ENCODE assay signal across 8 cellular contexts in genomic region chr6:37168809-37169457, GRCh38. TPM values are rescaled to one million over a fixed set of nuclear protein-coding genes. Genes with fewer than 3 reads are reported as not detected.
DNase-seq lines count a peak whose midpoint lies in the region; ATAC-seq and TF ChIP-seq lines count a peak whose summit lies in the region.

No MANE protein-coding gene starts in this region.

- H4K5ac ChIP-seq in H9 (ENCODE audit: insufficient read length, low read depth, low read length) = peak overlapping the region; percentile 78

- H3K4me3 ChIP-seq in RWPE2 (ENCODE audit: severe bottlenecking) (peak overlapping the region; percentile 44), choroid plexus epithelial cell (ENCODE audit: low read depth, low read length) (peak overlapping the region; percentile 57), right lobe of liver (peak overlapping the region; percentile 46 to 57 (median 56))

- no peak overlapping the region for H2AFZ ChIP-seq in H9 (ENCODE audit: low read length)

- peak overlapping the region; percentile 97 for H3K9ac ChIP-seq in H9 (ENCODE audit: extremely low read depth, insufficient read length, low read length)

- no peaks in the 10 kb centered on the region; the same call in 1 of the 2 replicates for H3K27me3 Mint-ChIP-seq in H9 (ENCODE audit: low read depth)

- H3K9me3 ChIP-seq in H9 (ENCODE audit: control insufficient read depth, low read depth, low read length) (no peaks in the 10 kb centered on the region), RWPE2 (ENCODE audit: severe bottlenecking) (no peaks in the 10 kb centered on the region), right lobe of liver (no peaks in the 10 kb centered on the region)

- peak overlapping the region; percentile 98 to 100 (median 100) for H3K27ac Mint-ChIP-seq in H9

- peaks cover 17% of the 10 kb centered on the region for H3K23me2 ChIP-seq in H9 (ENCODE audit: insufficient read length, low read depth, low read length, poor library complexity, severe bottlenecking)

- no CpG with 5 or more reads among the region's 24 CpGs for WGBS in H9 (ENCODE audit: extremely low coverage, insufficient read length, low lambda C conversion rate)
- WGBS in right lobe of liver (ENCODE audit: insufficient coverage, low coverage, low lambda C conversion rate, missing lambda C conversion rate) = 4% methylated on average over 14 of the region's 24 CpGs

- H3K14ac ChIP-seq in H9 (ENCODE audit: insufficient read depth, low read length) = peak overlapping the region; percentile 99

- TF ChIP-seq CTCF in H9 (conservative IDR thresholded peaks at IDR 0.05) (no peak), RWPE2 (IDR thresholded peaks at IDR 0.05; ENCODE audit: poor library complexity, severe bottlenecking) (no peak), choroid plexus epithelial cell (conservative IDR thresholded peaks at IDR 0.05; ENCODE audit: low read depth, low read length) (no peak), right lobe of liver (IDR thresholded peaks at IDR 0.05) (no peak)

- peak overlapping the region; percentile 84 for H3K4me2 ChIP-seq in H9 (ENCODE audit: insufficient read depth, insufficient read length, low read length)

- peak; percentile 84 for DNase-seq in AG20443 (ENCODE audit: low spot score)
- DNase-seq in H9 = no peak
- DNase-seq in RWPE2 (ENCODE audit: low spot score) = no peak
- DNase-seq in choroid plexus epithelial cell (ENCODE audit: low read depth) = peak; percentile 69
- no peak for DNase-seq in right lobe of liver
- DNase-seq in stimulated activated naive CD4-positive, alpha-beta T cell treated with Interleukin-2 at 50 U/mL for 16 hours (lab: John Stamatoyannopoulos, UW) = peak; percentile 45
- no peak for DNase-seq in NCI-H226

- peaks cover 14% of the 10 kb centered on the region; the same call in 1 of the 2 replicates for H3K79me2 ChIP-seq in H9 (ENCODE audit: insufficient read depth, low read length)

- peak; percentile 37 for ATAC-seq in RWPE2 (ENCODE audit: low read depth)
- peak; percentile 1 to 24 (median 8) for ATAC-seq in right lobe of liver
- ATAC-seq in HG02642 (IDR thresholded peaks at IDR 0.05; ENCODE audit: poor library complexity, unreplicated experiment) = no peak

- H3K27ac ChIP-seq in H9 (ENCODE audit: insufficient read length, low read depth, low read length) (peak overlapping the region; percentile 46), RWPE2 (ENCODE audit: poor library complexity, severe bottlenecking) (peak overlapping the region; percentile 80), right lobe of liver (peak overlapping the region; percentile 84 to 90 (median 86))

- H3K4me3 Mint-ChIP-seq in H9 = peak overlapping the region; percentile 88 to 96

- peak overlapping the region; percentile 99 for H3K18ac ChIP-seq in H9 (ENCODE audit: insufficient read length, low read depth, low read length)

- H2BK5ac ChIP-seq in H9 (ENCODE audit: insufficient read length, low read length) = peak overlapping the region; percentile 96

- H3K4me1 ChIP-seq in H9 (ENCODE audit: insufficient read depth, low read length) (peaks cover 3% of the 10 kb centered on the region; the same call in 1 of the 2 replicates), RWPE2 (ENCODE audit: insufficient read depth, poor library complexity, severe bottlenecking) (peaks cover 9% of the 10 kb centered on the region), right lobe of liver (peaks cover 0 to 26% (median 10%) of the 10 kb centered on the region in 4 donors)

- no peaks in the 10 kb centered on the region for H4K20me1 ChIP-seq in H9 (ENCODE audit: control insufficient read depth, insufficient read depth, insufficient read length)

- no peak overlapping the region for H2BK20ac ChIP-seq in H9 (ENCODE audit: low read depth, low read length, poor library complexity, severe bottlenecking)

- H3T11ph ChIP-seq in H9 (ENCODE audit: low read length) = peak overlapping the region; percentile 46

- peaks cover 24 to 37% of the 10 kb centered on the region in 2 experiments for H3K4me1 Mint-ChIP-seq in H9

- no peak overlapping the region for H2AK5ac ChIP-seq in H9 (ENCODE audit: insufficient read length, low read length)

- no peak overlapping the region for H3K23ac ChIP-seq in H9 (ENCODE audit: insufficient read length, low read depth, low read length)

- H3K27me3 ChIP-seq in H9 (ENCODE audit: insufficient read depth, low read length) = no peaks in the 10 kb centered on the region
- H3K27me3 ChIP-seq in RWPE2 (ENCODE audit: insufficient read depth, poor library complexity, severe bottlenecking) = no peaks in the 10 kb centered on the region
- no peaks in the 10 kb centered on the region for H3K27me3 ChIP-seq in right lobe of liver

- TF ChIP-seq POLR2A in right lobe of liver (IDR thresholded peaks at IDR 0.05) = no peak

- H2BK120ac ChIP-seq in H9 (ENCODE audit: low read depth, low read length, poor library complexity, severe bottlenecking) = peak overlapping the region; percentile 97

- H3K9me3 Mint-ChIP-seq in H9 = no peaks in the 10 kb centered on the region; a peak in 3 of 5 replicates

- H3K79me1 ChIP-seq in H9 (ENCODE audit: insufficient read depth, low read depth, low read length, poor library complexity, severe bottlenecking) = peaks cover 5% of the 10 kb centered on the region

- H3K4ac ChIP-seq in H9 (ENCODE audit: low read depth, low read length) = peak overlapping the region; percentile 79; the same call in 1 of the 2 replicates

- peaks cover 21 to 31% (median 28%) of the 10 kb centered on the region in 3 experiments for H3K36me3 Mint-ChIP-seq in H9 (ENCODE audit: insufficient read depth in 1 of 3, low read depth in 3 of 3)

- H2BK15ac ChIP-seq in H9 (ENCODE audit: low read depth, low read length) = no peak overlapping the region

- intact Hi-C loops in right lobe of liver (cut with DNase I) = no loop called here

- peak overlapping the region; percentile 97 for H4K91ac ChIP-seq in H9 (ENCODE audit: insufficient read length, low read depth, low read length)

- peak overlapping the region; percentile 53 for H3K56ac ChIP-seq in H9 (ENCODE audit: insufficient read length, low read depth, low read length)

- H4K8ac ChIP-seq in H9 (replicated peaks; ENCODE audit: insufficient read length, low read depth, low read length) = peak overlapping the region; percentile 14

- H3K36me3 ChIP-seq in RWPE2 (ENCODE audit: low read depth) = peaks cover 30% of the 10 kb centered on the region
- H3K36me3 ChIP-seq in right lobe of liver = peaks cover 8 to 16% (median 13%) of the 10 kb centered on the region in 4 donors

- peak overlapping the region; percentile 1 for H2BK12ac ChIP-seq in H9 (ENCODE audit: insufficient read length, low read depth, low read length)

RNA-seq across cellular contexts. Expression of gene PIM1, which starts 1.0 kb away (rescaled TPM):
- total RNA-seq in H9 (2021) (46.7 and 47.5 TPM in 2 replicates), right lobe of liver (10 to 100 TPM in 5 of 6 experiments, 1 to 10 TPM in 1; 5.1 to 45.2 (median 13.0) TPM)

Comparison
In these comparisons a context has a peak if more than half of its experiments do, and no peak if none do; other contexts are left out.
1. DNase-seq: peak in AG20443 (single experiment), choroid plexus epithelial cell (single experiment) and stimulated activated naive CD4-positive, alpha-beta T cell treated with Interleukin-2 at 50 U/mL for 16 hours (single experiment); none in H9 (single experiment), RWPE2 (single experiment), right lobe of liver (0 of 3) and NCI-H226 (single experiment).
2. Peak in every context shown above with its lines, with median percentiles within 50 percentile points of each other: H3K27ac ChIP-seq and H3K4me3 ChIP-seq.